Comparison of ENCODE assay signal across 16 cellular contexts in the genomic region with DNA sequence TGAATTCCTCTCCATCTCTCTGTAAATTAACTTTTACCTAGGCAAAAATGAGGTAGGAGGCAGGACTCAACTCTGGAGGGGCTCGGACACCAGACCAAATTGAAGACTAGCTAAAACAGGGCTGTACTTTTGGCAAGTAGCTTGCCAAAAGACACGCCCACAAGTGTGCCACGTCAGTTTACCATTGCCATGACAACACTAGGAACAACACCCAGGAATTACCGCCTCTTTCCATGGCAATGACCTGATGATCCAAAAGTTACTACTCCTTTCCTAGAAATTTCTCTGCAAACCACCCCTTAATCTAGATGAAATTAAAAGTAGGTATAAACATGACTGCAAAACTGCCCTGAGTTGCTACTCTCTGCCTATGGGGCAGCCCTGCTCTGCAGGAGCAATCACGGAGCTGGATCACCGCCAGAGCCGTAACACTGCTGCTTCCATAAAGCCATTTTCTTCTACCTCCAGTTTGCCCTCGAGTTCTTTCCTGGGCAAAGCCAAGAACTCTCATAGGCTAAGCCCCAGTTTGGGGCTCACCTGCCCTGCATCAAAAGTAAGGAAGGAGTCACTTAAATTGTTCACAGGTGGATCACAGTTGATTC.
DNase-seq lines count a peak whose midpoint lies in the region; ATAC-seq and TF ChIP-seq lines count a peak whose summit lies in the region.
"Had no signal": no experiment of that assay in that cellular context is flagged by ENCODE, and none has a peak within 500 bp of the region (broad histone marks: within the 10 kb centered on the region; RNA-seq: fewer than 3 reads in every experiment).

No MANE protein-coding gene starts in this region.

- no peaks in the 10 kb centered on the region for H3K27me3 ChIP-seq in GM23338 (ENCODE audit: insufficient read depth)

- peaks cover 11% of the 10 kb centered on the region; the same call in 2 of the 3 replicates for H3K4me1 Mint-ChIP-seq in GM23338
- H3K4me1 Mint-ChIP-seq in mesothelial cell of epicardium = peaks cover 20% of the 10 kb centered on the region
- H3K4me1 Mint-ChIP-seq: activated T-helper 17 cell treated with anti-CD3 and anti-CD28 coated beads, Interleukin-2, amount 50 U/mL, for 72 hours; T-helper 17 cell had no signal

- H3K4me1 ChIP-seq in GM23338 (ENCODE audit: insufficient read depth) = no peaks in the 10 kb centered on the region
- H3K4me1 ChIP-seq: parathyroid adenoma had no signal

- no peaks in the 10 kb centered on the region for H3K79me2 ChIP-seq in GM23338 (replicated peaks; ENCODE audit: insufficient read depth)
- H3K79me2 ChIP-seq: parathyroid adenoma had no signal

- H2AFZ ChIP-seq in GM23338 = no peak overlapping the region
- H2AFZ ChIP-seq: parathyroid adenoma, PC-9 had no signal

- H3F3A ChIP-seq in GM23338 (replicated peaks; ENCODE audit: low read depth) = no peaks in the 10 kb centered on the region

- DNase-seq in GM23338 (ENCODE audit: low spot score) (peak; percentile 76), NCI-H2227 (lab: John Stamatoyannopoulos, UW; ENCODE audit: unreplicated experiment) (peak; percentile 40), dermis blood vessel endothelial cell (peak; percentile 38), mesothelial cell of epicardium (ENCODE audit: low spot score in 2 of 2, unreplicated experiment in 2 of 2) (no peak), activated gamma-delta T cell treated with Interleukin-2 at 50 U/mL for 16 hours (no peak), HPDE6-E6E7 (ENCODE audit: extremely low spot score) (no peak)
- no peak for DNase-seq in activated CD4-positive, alpha-beta T cell treated with anti-CD3 and anti-CD28 coated beads for 48 hours
- DNase-seq: activated CD4-positive, alpha-beta T cell treated with anti-CD3 and anti-CD28 coated beads, Interleukin-2, amount 50 U/mL, for 4 hours; CD8-positive, alpha-beta T cell; NCI-H2081 treated with DMSO at 0.1 percent for 48 hours; stimulated activated CD4-positive, alpha-beta T cell treated with anti-CD3 and anti-CD28 coated beads, Interleukin-15, amount 100 ng/mL, for 24 hours; T-helper 17 cell had no signal

- H3K4me3 Mint-ChIP-seq in GM23338 (no peak overlapping the region), mesothelial cell of epicardium (no peak overlapping the region)
- H3K4me3 Mint-ChIP-seq: activated T-helper 17 cell treated with anti-CD3 and anti-CD28 coated beads, Interleukin-2, amount 50 U/mL, for 72 hours; CD8-positive, alpha-beta T cell; T-helper 17 cell had no signal

- H3K4me3 ChIP-seq in GM23338 = no peak overlapping the region
- H3K4me3 ChIP-seq: PC-9 had no signal

- H3K36me3 Mint-ChIP-seq in GM23338 (ENCODE audit: low read depth) = no peaks in the 10 kb centered on the region
- H3K36me3 Mint-ChIP-seq in mesothelial cell of epicardium = no peaks in the 10 kb centered on the region
- H3K36me3 Mint-ChIP-seq: CD8-positive, alpha-beta T cell had no signal

- H3K27me3 Mint-ChIP-seq in GM23338 (ENCODE audit: insufficient read depth, low read depth, poor library complexity) (peaks cover 8% of the 10 kb centered on the region), mesothelial cell of epicardium (ENCODE audit: low read depth) (peaks cover 3% of the 10 kb centered on the region)
- H3K27me3 Mint-ChIP-seq: activated T-helper 17 cell treated with anti-CD3 and anti-CD28 coated beads, Interleukin-2, amount 50 U/mL, for 72 hours; T-helper 17 cell had no signal

- peak; percentile 85 for ATAC-seq in GM23338
- no peak for ATAC-seq in GM21786 (IDR thresholded peaks at IDR 0.05; ENCODE audit: unreplicated experiment)
- ATAC-seq: activated T-helper 17 cell treated with anti-CD3 and anti-CD28 coated beads, Interleukin-2, amount 50 U/mL, for 72 hours; CD8-positive, alpha-beta T cell; T-helper 17 cell had no signal

- H4K20me1 ChIP-seq in GM23338 (replicated peaks; ENCODE audit: insufficient read depth) = no peaks in the 10 kb centered on the region

- H3K36me3 ChIP-seq in GM23338 (ENCODE audit: insufficient read depth) = no peaks in the 10 kb centered on the region

- H3K27ac Mint-ChIP-seq in GM23338 (peak overlapping the region; percentile 37; the same call in 1 of the 2 replicates), mesothelial cell of epicardium (peak overlapping the region; percentile 61)
- H3K27ac Mint-ChIP-seq: activated T-helper 17 cell treated with anti-CD3 and anti-CD28 coated beads, Interleukin-2, amount 50 U/mL, for 72 hours; CD8-positive, alpha-beta T cell; T-helper 17 cell had no signal

- no peak for TF ChIP-seq CTCF in GM23338 (conservative IDR thresholded peaks at IDR 0.05; ENCODE audit: low read depth in 2 of 2)
- TF ChIP-seq CTCF in mesothelial cell of epicardium (IDR thresholded peaks at IDR 0.05; ENCODE audit: unreplicated experiment) = no peak

- H3K9me2 ChIP-seq in GM23338 (ENCODE audit: insufficient read depth) = no peaks in the 10 kb centered on the region

- no peak overlapping the region for H3K4me2 ChIP-seq in GM23338
- H3K4me2 ChIP-seq: PC-9 had no signal

- H3K9me3 Mint-ChIP-seq in GM23338 (no peaks in the 10 kb centered on the region), mesothelial cell of epicardium (peaks cover 11% of the 10 kb centered on the region)
- H3K9me3 Mint-ChIP-seq: activated T-helper 17 cell treated with anti-CD3 and anti-CD28 coated beads, Interleukin-2, amount 50 U/mL, for 72 hours had no signal

- H3K27ac ChIP-seq in GM23338 (ENCODE audit: low read depth) = no peak overlapping the region
- H3K27ac ChIP-seq: parathyroid adenoma, PC-9 had no signal

TF ChIP-seq in GM23338, 12 proteins besides CTCF, POLR2A, EP300 and RAD21:
- TF ChIP-seq ZNF331 (CRISPR knock-in tag; IDR thresholded peaks at IDR 0.05; ENCODE audit: low read depth) (no peak), CREB1 (CRISPR knock-in tag; IDR thresholded peaks at IDR 0.05; ENCODE audit: low read depth) (0 out of 2 replicates have a peak, but pooled peaks have one; percentile 40)

Comparison
In these comparisons a context has a peak if more than half of its experiments do, and no peak if none do; other contexts are left out.
1. DNase-seq: peak in GM23338 (single experiment), NCI-H2227 (single experiment) and dermis blood vessel endothelial cell (single experiment); none in mesothelial cell of epicardium (0 of 2), activated gamma-delta T cell treated with Interleukin-2 at 50 U/mL for 16 hours (single experiment), activated CD4-positive, alpha-beta T cell treated with anti-CD3 and anti-CD28 coated beads for 48 hours (single experiment) and HPDE6-E6E7 (single experiment).